Comparison of ENCODE assay signal across 1 cellular context in the genomic region with DNA sequence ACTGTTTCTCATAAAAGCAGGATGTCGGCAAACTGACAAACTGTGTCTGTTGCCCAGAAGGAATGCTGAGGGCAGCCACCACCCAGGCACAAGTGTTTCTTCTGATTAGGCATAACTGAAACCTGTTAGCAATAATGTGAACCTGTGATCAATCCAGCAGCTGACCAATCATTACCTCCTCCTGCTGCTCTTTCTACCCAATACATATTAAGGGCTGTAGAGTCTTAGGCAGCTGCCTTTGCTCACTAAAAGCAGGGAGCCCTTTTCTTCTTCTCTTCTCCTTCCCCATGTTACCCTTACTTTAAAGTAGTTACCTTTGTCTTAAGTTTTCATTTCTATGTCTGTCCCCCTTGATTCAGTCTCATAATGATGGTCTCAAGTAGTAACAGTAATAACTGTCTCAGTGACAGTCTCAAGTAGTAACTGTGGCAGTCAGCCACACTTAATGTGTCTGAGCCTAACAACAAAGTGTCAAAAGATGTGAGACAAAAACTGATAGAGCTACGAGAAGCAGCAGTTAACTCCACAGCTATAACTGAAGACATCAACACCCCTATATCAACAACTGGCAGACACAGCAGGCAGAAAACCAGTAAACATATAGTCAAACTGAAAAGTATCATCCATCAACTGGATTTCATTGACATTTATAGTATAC.
A peak's percentile ranks its signal among the peaks of the same experiment; 100 is the strongest.
TF ChIP-seq lines count a peak whose summit lies in the region.

No MANE protein-coding gene starts in this region.

TF ChIP-seq in K562, 482 proteins besides CTCF, POLR2A, EP300 and RAD21 (continues in another document):
- TF ChIP-seq ZNF263 (CRISPR knock-in tag; IDR thresholded peaks at IDR 0.05; ENCODE audit: borderline replicate concordance) = no peak
- 0 out of 2 replicates have a peak, but pooled peaks have one; percentile 13 for TF ChIP-seq SIN3B (IDR thresholded peaks at IDR 0.05; ENCODE audit: low read depth)
- TF ChIP-seq, protein P1, sequence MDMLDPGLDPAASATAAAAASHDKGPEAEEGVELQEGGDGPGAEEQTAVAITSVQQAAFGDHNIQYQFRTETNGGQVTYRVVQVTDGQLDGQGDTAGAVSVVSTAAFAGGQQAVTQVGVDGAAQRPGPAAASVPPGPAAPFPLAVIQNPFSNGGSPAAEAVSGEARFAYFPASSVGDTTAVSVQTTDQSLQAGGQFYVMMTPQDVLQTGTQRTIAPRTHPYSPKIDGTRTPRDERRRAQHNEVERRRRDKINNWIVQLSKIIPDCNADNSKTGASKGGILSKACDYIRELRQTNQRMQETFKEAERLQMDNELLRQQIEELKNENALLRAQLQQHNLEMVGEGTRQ (CRISPR knock-in tag; IDR thresholded peaks at IDR 0.05) = no peak
- TF ChIP-seq SMARCE1 (IDR thresholded peaks at IDR 0.05) = no peak
- 0 out of 2 replicates have a peak, but pooled peaks have one; percentile 5 for TF ChIP-seq ZNF316 (IDR thresholded peaks at IDR 0.05)
- TF ChIP-seq SMARCB1 (IDR thresholded peaks at IDR 0.05; ENCODE audit: insufficient read length, low read depth) = no peak
- TF ChIP-seq ELF2 (CRISPR knock-in tag; IDR thresholded peaks at IDR 0.05) = no peak
- TF ChIP-seq, protein P2, sequence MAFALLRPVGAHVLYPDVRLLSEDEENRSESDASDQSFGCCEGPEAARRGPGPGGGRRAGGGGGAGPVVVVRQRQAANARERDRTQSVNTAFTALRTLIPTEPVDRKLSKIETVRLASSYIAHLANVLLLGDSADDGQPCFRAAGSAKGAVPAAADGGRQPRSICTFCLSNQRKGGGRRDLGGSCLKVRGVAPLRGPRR (CRISPR knock-in tag; IDR thresholded peaks at IDR 0.05) = no peak
- TF ChIP-seq ZBED1 (IDR thresholded peaks at IDR 0.05) = no peak
- TF ChIP-seq PTBP1 (IDR thresholded peaks at IDR 0.05; ENCODE audit: low read depth, low read length) = no peak
- TF ChIP-seq ZNF197 (CRISPR knock-in tag; IDR thresholded peaks at IDR 0.05; ENCODE audit: low read depth) = no peak
- no peak for TF ChIP-seq ESRRB (CRISPR knock-in tag; IDR thresholded peaks at IDR 0.05; ENCODE audit: borderline replicate concordance)
- peak; percentile 35; the same call in 1 of the 2 replicates for TF ChIP-seq TRIM28 (IDR thresholded peaks at IDR 0.05)
- TF ChIP-seq ZNF644 (tag; IDR thresholded peaks at IDR 0.05; ENCODE audit: low read depth) = 0 out of 2 replicates have a peak, but pooled peaks have one; percentile 59
- no peak for TF ChIP-seq MAFF (IDR thresholded peaks at IDR 0.05; ENCODE audit: low read length)
- TF ChIP-seq, protein P3, sequence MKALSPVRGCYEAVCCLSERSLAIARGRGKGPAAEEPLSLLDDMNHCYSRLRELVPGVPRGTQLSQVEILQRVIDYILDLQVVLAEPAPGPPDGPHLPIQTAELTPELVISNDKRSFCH (CRISPR knock-in tag; IDR thresholded peaks at IDR 0.05) = no peak
- TF ChIP-seq, protein P3 (tag; IDR thresholded peaks at IDR 0.05) = no peak
- 0 out of 2 replicates have a peak, but pooled peaks have one; percentile 20 for TF ChIP-seq TCF3 (CRISPR knock-in tag; IDR thresholded peaks at IDR 0.05)
- peak in 1 of 2 experiments; percentile 41 for TF ChIP-seq AFF1 (IDR thresholded peaks at IDR 0.05; ENCODE audit: low read depth in 1 of 2, partially characterized antibody in 2 of 2)
- TF ChIP-seq, protein P4, sequence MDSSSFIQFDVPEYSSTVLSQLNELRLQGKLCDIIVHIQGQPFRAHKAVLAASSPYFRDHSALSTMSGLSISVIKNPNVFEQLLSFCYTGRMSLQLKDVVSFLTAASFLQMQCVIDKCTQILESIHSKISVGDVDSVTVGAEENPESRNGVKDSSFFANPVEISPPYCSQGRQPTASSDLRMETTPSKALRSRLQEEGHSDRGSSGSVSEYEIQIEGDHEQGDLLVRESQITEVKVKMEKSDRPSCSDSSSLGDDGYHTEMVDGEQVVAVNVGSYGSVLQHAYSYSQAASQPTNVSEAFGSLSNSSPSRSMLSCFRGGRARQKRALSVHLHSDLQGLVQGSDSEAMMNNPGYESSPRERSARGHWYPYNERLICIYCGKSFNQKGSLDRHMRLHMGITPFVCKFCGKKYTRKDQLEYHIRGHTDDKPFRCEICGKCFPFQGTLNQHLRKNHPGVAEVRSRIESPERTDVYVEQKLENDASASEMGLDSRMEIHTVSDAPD (CRISPR knock-in tag; IDR thresholded peaks at IDR 0.05) = no peak
- TF ChIP-seq, protein P5, sequence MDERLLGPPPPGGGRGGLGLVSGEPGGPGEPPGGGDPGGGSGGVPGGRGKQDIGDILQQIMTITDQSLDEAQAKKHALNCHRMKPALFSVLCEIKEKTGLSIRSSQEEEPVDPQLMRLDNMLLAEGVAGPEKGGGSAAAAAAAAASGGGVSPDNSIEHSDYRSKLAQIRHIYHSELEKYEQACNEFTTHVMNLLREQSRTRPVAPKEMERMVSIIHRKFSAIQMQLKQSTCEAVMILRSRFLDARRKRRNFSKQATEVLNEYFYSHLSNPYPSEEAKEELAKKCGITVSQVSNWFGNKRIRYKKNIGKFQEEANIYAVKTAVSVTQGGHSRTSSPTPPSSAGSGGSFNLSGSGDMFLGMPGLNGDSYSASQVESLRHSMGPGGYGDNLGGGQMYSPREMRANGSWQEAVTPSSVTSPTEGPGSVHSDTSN (CRISPR knock-in tag; IDR thresholded peaks at IDR 0.05; ENCODE audit: low read depth) = no peak
- TF ChIP-seq, protein P5 (tag; conservative IDR thresholded peaks at IDR 0.05; ENCODE audit: low read depth) = peak; percentile 72
- TF ChIP-seq, protein P6, sequence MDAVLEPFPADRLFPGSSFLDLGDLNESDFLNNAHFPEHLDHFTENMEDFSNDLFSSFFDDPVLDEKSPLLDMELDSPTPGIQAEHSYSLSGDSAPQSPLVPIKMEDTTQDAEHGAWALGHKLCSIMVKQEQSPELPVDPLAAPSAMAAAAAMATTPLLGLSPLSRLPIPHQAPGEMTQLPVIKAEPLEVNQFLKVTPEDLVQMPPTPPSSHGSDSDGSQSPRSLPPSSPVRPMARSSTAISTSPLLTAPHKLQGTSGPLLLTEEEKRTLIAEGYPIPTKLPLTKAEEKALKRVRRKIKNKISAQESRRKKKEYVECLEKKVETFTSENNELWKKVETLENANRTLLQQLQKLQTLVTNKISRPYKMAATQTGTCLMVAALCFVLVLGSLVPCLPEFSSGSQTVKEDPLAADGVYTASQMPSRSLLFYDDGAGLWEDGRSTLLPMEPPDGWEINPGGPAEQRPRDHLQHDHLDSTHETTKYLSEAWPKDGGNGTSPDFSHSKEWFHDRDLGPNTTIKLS (IDR thresholded peaks at IDR 0.05; ENCODE audit: borderline replicate concordance, low read depth) = no peak
- no peak for TF ChIP-seq RBM17 (IDR thresholded peaks at IDR 0.05; ENCODE audit: borderline replicate concordance, low read depth, low read length)
- TF ChIP-seq ZNF143 (CRISPR knock-in tag; IDR thresholded peaks at IDR 0.05) = no peak
- TF ChIP-seq PRPF4 (IDR thresholded peaks at IDR 0.05; ENCODE audit: insufficient read depth, low read depth, low read length, poor library complexity, severe bottlenecking) = no peak
- TF ChIP-seq NONO (IDR thresholded peaks at IDR 0.05; ENCODE audit: low read depth in 2 of 2, low read length in 1 of 2) = no peak
- TF ChIP-seq ZSCAN32 (CRISPR knock-in tag; IDR thresholded peaks at IDR 0.05) = no peak
- TF ChIP-seq, protein P7, sequence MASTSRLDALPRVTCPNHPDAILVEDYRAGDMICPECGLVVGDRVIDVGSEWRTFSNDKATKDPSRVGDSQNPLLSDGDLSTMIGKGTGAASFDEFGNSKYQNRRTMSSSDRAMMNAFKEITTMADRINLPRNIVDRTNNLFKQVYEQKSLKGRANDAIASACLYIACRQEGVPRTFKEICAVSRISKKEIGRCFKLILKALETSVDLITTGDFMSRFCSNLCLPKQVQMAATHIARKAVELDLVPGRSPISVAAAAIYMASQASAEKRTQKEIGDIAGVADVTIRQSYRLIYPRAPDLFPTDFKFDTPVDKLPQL (IDR thresholded peaks at IDR 0.05; ENCODE audit: extremely low read depth, insufficient read length) = no peak
- no peak for TF ChIP-seq BMI1 (IDR thresholded peaks at IDR 0.05; ENCODE audit: low read length)
- TF ChIP-seq, protein P8, sequence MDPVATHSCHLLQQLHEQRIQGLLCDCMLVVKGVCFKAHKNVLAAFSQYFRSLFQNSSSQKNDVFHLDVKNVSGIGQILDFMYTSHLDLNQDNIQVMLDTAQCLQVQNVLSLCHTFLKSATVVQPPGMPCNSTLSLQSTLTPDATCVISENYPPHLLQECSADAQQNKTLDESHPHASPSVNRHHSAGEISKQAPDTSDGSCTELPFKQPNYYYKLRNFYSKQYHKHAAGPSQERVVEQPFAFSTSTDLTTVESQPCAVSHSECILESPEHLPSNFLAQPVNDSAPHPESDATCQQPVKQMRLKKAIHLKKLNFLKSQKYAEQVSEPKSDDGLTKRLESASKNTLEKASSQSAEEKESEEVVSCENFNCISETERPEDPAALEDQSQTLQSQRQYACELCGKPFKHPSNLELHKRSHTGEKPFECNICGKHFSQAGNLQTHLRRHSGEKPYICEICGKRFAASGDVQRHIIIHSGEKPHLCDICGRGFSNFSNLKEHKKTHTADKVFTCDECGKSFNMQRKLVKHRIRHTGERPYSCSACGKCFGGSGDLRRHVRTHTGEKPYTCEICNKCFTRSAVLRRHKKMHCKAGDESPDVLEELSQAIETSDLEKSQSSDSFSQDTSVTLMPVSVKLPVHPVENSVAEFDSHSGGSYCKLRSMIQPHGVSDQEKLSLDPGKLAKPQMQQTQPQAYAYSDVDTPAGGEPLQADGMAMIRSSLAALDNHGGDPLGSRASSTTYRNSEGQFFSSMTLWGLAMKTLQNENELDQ (CRISPR knock-in tag; IDR thresholded peaks at IDR 0.05; ENCODE audit: borderline replicate concordance) = no peak
- TF ChIP-seq, protein P9, sequence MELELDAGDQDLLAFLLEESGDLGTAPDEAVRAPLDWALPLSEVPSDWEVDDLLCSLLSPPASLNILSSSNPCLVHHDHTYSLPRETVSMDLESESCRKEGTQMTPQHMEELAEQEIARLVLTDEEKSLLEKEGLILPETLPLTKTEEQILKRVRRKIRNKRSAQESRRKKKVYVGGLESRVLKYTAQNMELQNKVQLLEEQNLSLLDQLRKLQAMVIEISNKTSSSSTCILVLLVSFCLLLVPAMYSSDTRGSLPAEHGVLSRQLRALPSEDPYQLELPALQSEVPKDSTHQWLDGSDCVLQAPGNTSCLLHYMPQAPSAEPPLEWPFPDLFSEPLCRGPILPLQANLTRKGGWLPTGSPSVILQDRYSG (tag; conservative IDR thresholded peaks at IDR 0.05; ENCODE audit: low read depth) = no peak
- TF ChIP-seq TAF1 (IDR thresholded peaks at IDR 0.05; ENCODE audit: control insufficient read depth, extremely low read depth, insufficient read depth, low read length, severe bottlenecking) = no peak
- TF ChIP-seq BRF1 (IDR thresholded peaks at IDR 0.05; ENCODE audit: borderline replicate concordance, extremely low read depth, insufficient read length) = no peak
- no peak for TF ChIP-seq MCM5 (IDR thresholded peaks at IDR 0.05; ENCODE audit: low read depth)
- TF ChIP-seq DMBX1 (CRISPR knock-in tag; IDR thresholded peaks at IDR 0.05; ENCODE audit: borderline replicate concordance) = peak; percentile 65; the same call in 1 of the 2 replicates
- no peak for TF ChIP-seq ZKSCAN1 (IDR thresholded peaks at IDR 0.05; ENCODE audit: low read depth, low read length)
- no peak for TF ChIP-seq FOSL1 (tag; conservative IDR thresholded peaks at IDR 0.05)
- TF ChIP-seq ZNF436 (CRISPR knock-in tag; IDR thresholded peaks at IDR 0.05) = 0 out of 2 replicates have a peak, but pooled peaks have one; percentile 53
- no peak for TF ChIP-seq STAG1 (CRISPR knock-in tag; IDR thresholded peaks at IDR 0.05; ENCODE audit: borderline replicate concordance)
- TF ChIP-seq FOXP1 (CRISPR knock-in tag; IDR thresholded peaks at IDR 0.05) = no peak
- no peak for TF ChIP-seq ZNF232 (CRISPR knock-in tag; IDR thresholded peaks at IDR 0.05)
- no peak for TF ChIP-seq CHD2 (IDR thresholded peaks at IDR 0.05; ENCODE audit: low read depth, low read length)
- no peak for TF ChIP-seq NFATC3 (IDR thresholded peaks at IDR 0.05)
- 0 out of 2 replicates have a peak, but pooled peaks have one; percentile 13 for TF ChIP-seq HDAC2 (IDR thresholded peaks at IDR 0.05)
- TF ChIP-seq RAD51 (IDR thresholded peaks at IDR 0.05; ENCODE audit: borderline replicate concordance, low read depth) = 0 out of 2 replicates have a peak, but pooled peaks have one; percentile 7
- 0 out of 2 replicates have a peak, but pooled peaks have one; percentile 27 for TF ChIP-seq CBFA2T2 (conservative IDR thresholded peaks at IDR 0.05)
- no peak for TF ChIP-seq MCM2 (IDR thresholded peaks at IDR 0.05; ENCODE audit: low read depth)
- no peak for TF ChIP-seq HIVEP1 (CRISPR knock-in tag; IDR thresholded peaks at IDR 0.05)
- TF ChIP-seq ZNF24 (IDR thresholded peaks at IDR 0.05) = no peak
- TF ChIP-seq ZNF121 (CRISPR knock-in tag; conservative IDR thresholded peaks at IDR 0.05) = no peak
- no peak for TF ChIP-seq RBM14 (IDR thresholded peaks at IDR 0.05; ENCODE audit: borderline replicate concordance, insufficient read depth, low read depth, low read length)
